Comparison of ENCODE assay signal across 1 cellular context in genomic region chr12:26918321-26919215, GRCh38.
TF ChIP-seq lines count a peak whose summit lies in the region.

No MANE protein-coding gene starts in this region.

TF ChIP-seq in endothelial cell of umbilical vein, 7 proteins besides CTCF, POLR2A, EP300 and RAD21:
- TF ChIP-seq EZH2 (IDR thresholded peaks at IDR 0.05; ENCODE audit: borderline replicate concordance, low read depth, low read length, severe bottlenecking) (no peak), FOS (IDR thresholded peaks at IDR 0.05; ENCODE audit: borderline replicate concordance, insufficient read depth, low read length) (no peak), POLR2AphosphoS5 (IDR thresholded peaks at IDR 0.05; ENCODE audit: insufficient read depth, low read depth, low read length) (no peak), MYC (IDR thresholded peaks at IDR 0.05; ENCODE audit: low read depth, low read length) (no peak), MAX (IDR thresholded peaks at IDR 0.05; ENCODE audit: insufficient read depth, insufficient read length) (no peak), JUN (IDR thresholded peaks at IDR 0.05; ENCODE audit: borderline replicate concordance, insufficient read depth, insufficient read length, low read depth) (no peak), GATA2 (IDR thresholded peaks at IDR 0.05; ENCODE audit: insufficient read depth, insufficient read length, low read depth, low read length) (no peak)
